ENCODE assay signal across 29 cellular contexts in the genomic region with DNA sequence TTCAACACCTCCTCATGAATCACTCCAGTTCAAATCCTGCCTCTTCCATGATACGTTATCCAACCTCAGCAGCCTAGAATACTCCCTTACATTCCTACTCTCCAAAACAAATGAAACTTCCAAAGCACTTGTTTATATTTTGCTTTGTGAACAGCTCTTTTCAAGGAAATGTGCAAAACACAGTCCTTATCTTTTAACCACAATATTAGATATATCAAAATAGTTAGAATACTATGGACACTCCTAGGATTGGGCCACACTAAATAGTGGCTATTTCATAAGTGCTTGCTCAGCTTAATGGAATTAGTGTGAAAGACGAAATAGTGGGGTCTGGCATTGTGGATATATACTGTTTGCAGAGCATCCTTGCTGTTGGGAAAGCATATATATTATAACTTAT.
"Had no signal": no experiment of that assay in that cellular context is flagged by ENCODE, and none has a peak within 500 bp of the region (broad histone marks: within the 10 kb centered on the region; RNA-seq: fewer than 3 reads in every experiment).

No MANE protein-coding gene starts in this region.

- H3K9me3 ChIP-seq: SJCRH30 had no signal

- DNase-seq: activated CD4-positive, alpha-beta T cell treated with anti-CD3 and anti-CD28 coated beads, Interleukin-2, amount 50 U/mL, for 4 hours; activated CD8-positive, alpha-beta T cell treated with anti-CD3 and anti-CD28 coated beads for 36 hours; activated gamma-delta T cell; activated naive CD4-positive, alpha-beta T cell treated with Interleukin-2 at 50 U/mL for 16 hours; activated naive CD8-positive, alpha-beta T cell treated with anti-CD3 and anti-CD28 coated beads, Interleukin-2, amount 10 ng/mL, durations not matched to agents 7 days and 5 days; activated T-cell treated with anti-CD3 and anti-CD28 coated beads, Interleukin-2, amount 50 U/mL, for 1 hour; caudate nucleus; MM.1S; MV-4-11; NCI-H1092; NCI-H1436 treated with DMSO at 0.1 percent for 48 hours; NCI-H1694 treated with DMSO at 0.1 percent for 48 hours; NCI-H2029; NCI-H2171 treated with DMSO at 0.1 percent for 48 hours; NCI-H345; NCI-H524 treated with DMSO at 0.1 percent for 48 hours; SHP77; SJCRH30 had no signal

- H3K27ac Mint-ChIP-seq: activated CD4-positive, alpha-beta T cell treated with anti-CD3 and anti-CD28 coated beads, Interleukin-2, amount 10 ng/mL, durations not matched to agents 24 days and 14 days; activated CD8-positive, alpha-beta T cell treated with anti-CD3 and anti-CD28 coated beads for 36 hours; activated naive CD4-positive, alpha-beta T cell treated with anti-CD3 and anti-CD28 coated beads, Interleukin-2, amount 50 U/mL, for 24 hours; activated naive CD8-positive, alpha-beta T cell treated with anti-CD3 and anti-CD28 coated beads, Interleukin-2, amount 10 ng/mL, durations not matched to agents 7 days and 5 days; activated T-helper 2 cell treated with anti-CD3 and anti-CD28 coated beads, Interferon-gamma antibody, Interleukin-2, Interleukin-4, amounts not matched to agents 10 μg/mL and 5 μg/mL and 100 μg/mL, durations not matched to agents 14 hours and 24 hours and 36 hours; brain; T-helper 1 cell treated with Interleukin-12 subunit alpha and Interleukin-12 subunit beta and Interleukin-4 antibody, amounts not matched to agents 30 μg/mL and 1 μg/mL, for 36 hours; T-helper 2 cell treated with Interferon-gamma antibody and Interleukin-4, amounts not matched to agents 5 μg/mL and 100 μg/mL, for 36 hours had no signal

- H3K9ac ChIP-seq: KMS-11 had no signal

- H3K4me2 ChIP-seq: KMS-11 had no signal

- H3K36me3 ChIP-seq: SJCRH30 had no signal

- H3K9me3 Mint-ChIP-seq: activated CD4-positive, alpha-beta T cell treated with anti-CD3 and anti-CD28 coated beads, Interleukin-2, amount 10 ng/mL, durations not matched to agents 24 days and 14 days; activated CD8-positive, alpha-beta T cell treated with anti-CD3 and anti-CD28 coated beads for 36 hours; activated naive CD4-positive, alpha-beta T cell treated with anti-CD3 and anti-CD28 coated beads, Interleukin-2, amount 50 U/mL, for 24 hours; activated naive CD8-positive, alpha-beta T cell treated with anti-CD3 and anti-CD28 coated beads, Interleukin-2, amount 10 ng/mL, durations not matched to agents 7 days and 5 days; activated T-helper 2 cell treated with anti-CD3 and anti-CD28 coated beads, Interferon-gamma antibody, Interleukin-2, Interleukin-4, amounts not matched to agents 10 μg/mL and 5 μg/mL and 100 μg/mL, durations not matched to agents 14 hours and 24 hours and 36 hours; brain; T-helper 1 cell treated with Interleukin-12 subunit alpha and Interleukin-12 subunit beta and Interleukin-4 antibody, amounts not matched to agents 30 μg/mL and 1 μg/mL, for 36 hours; T-helper 2 cell treated with Interferon-gamma antibody and Interleukin-4, amounts not matched to agents 5 μg/mL and 100 μg/mL, for 36 hours had no signal

- FAIRE-seq: bronchial epithelial cell, TTC549 had no signal

- H3K36me3 Mint-ChIP-seq: activated naive CD4-positive, alpha-beta T cell treated with anti-CD3 and anti-CD28 coated beads, Interleukin-2, amount 50 U/mL, for 24 hours; activated naive CD8-positive, alpha-beta T cell treated with anti-CD3 and anti-CD28 coated beads, Interleukin-2, amount 10 ng/mL, durations not matched to agents 7 days and 5 days; brain had no signal

- H3K4me3 Mint-ChIP-seq: activated CD4-positive, alpha-beta T cell treated with anti-CD3 and anti-CD28 coated beads, Interleukin-2, amount 10 ng/mL, durations not matched to agents 24 days and 14 days; activated CD8-positive, alpha-beta T cell treated with anti-CD3 and anti-CD28 coated beads for 36 hours; activated naive CD4-positive, alpha-beta T cell treated with anti-CD3 and anti-CD28 coated beads, Interleukin-2, amount 50 U/mL, for 24 hours; activated naive CD8-positive, alpha-beta T cell treated with anti-CD3 and anti-CD28 coated beads, Interleukin-2, amount 10 ng/mL, durations not matched to agents 7 days and 5 days; brain; T-helper 1 cell treated with Interleukin-12 subunit alpha and Interleukin-12 subunit beta and Interleukin-4 antibody, amounts not matched to agents 30 μg/mL and 1 μg/mL, for 36 hours; T-helper 2 cell treated with Interferon-gamma antibody and Interleukin-4, amounts not matched to agents 5 μg/mL and 100 μg/mL, for 36 hours had no signal

- H3K27me3 ChIP-seq: SJCRH30 had no signal

- H3K27ac ChIP-seq: KMS-11, SJCRH30, SK-N-MC had no signal

- H3K4me1 Mint-ChIP-seq: activated CD4-positive, alpha-beta T cell treated with anti-CD3 and anti-CD28 coated beads, Interleukin-2, amount 10 ng/mL, durations not matched to agents 24 days and 14 days; activated naive CD4-positive, alpha-beta T cell treated with anti-CD3 and anti-CD28 coated beads, Interleukin-2, amount 50 U/mL, for 24 hours; activated naive CD8-positive, alpha-beta T cell treated with anti-CD3 and anti-CD28 coated beads, Interleukin-2, amount 10 ng/mL, durations not matched to agents 7 days and 5 days had no signal

- H3K27me3 Mint-ChIP-seq: activated CD4-positive, alpha-beta T cell treated with anti-CD3 and anti-CD28 coated beads, Interleukin-2, amount 10 ng/mL, durations not matched to agents 24 days and 14 days; activated naive CD8-positive, alpha-beta T cell treated with anti-CD3 and anti-CD28 coated beads, Interleukin-2, amount 10 ng/mL, durations not matched to agents 7 days and 5 days; brain had no signal

- ATAC-seq: activated CD8-positive, alpha-beta T cell treated with anti-CD3 and anti-CD28 coated beads for 36 hours; Panc1 had no signal

- H3K4me3 ChIP-seq: SJCRH30, SK-N-MC had no signal
